In the genomic region with DNA sequence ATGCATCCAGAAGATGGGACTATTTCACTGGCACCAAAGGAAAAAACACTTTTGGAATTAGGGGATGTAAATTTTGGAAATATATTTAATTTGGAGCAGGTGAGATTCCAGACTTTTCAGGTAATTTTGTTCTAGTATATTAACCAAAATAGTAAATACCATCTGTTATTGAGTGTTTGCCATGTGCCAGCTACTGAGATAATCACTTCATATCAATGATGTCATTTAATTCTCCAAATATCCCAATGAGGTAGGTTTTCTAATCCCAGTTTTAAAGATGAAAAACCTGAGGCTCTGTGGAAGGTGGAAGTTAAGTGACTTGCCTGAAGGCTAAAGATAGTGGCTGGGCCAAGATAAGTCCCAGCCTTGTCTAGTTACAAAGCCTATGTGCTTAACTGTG, we compare ENCODE assay signal across 7 cellular contexts.
"Had no signal": no experiment of that assay in that cellular context is flagged by ENCODE, and none has a peak within 500 bp of the region (broad histone marks: within the 10 kb centered on the region; RNA-seq: fewer than 3 reads in every experiment).

No MANE protein-coding gene starts in this region.

- FAIRE-seq: G401.6, GM12891, GM12892, GM18507, GM19239 had no signal

- DNase-seq: GDM1, GF-D8 had no signal
